Comparison of ENCODE assay signal across 8 cellular contexts in the genomic region with DNA sequence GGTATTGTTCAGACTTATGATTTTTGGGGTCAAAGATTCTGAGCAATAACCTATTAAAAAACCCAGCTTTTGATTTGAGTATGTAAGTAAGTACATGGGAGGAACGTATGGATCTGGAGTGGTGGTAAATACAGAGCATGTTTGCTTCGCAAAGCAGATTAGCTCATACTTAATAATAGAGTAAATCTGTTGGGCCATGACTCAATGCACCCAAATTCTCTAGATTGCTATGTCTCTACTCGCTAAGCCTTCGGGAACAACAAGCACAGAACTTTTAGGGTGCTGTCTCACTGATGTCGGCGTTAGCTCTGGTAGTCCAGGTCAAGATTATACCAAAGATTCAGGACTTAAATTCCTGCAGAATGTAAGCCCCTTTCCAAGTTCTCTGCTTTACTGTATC. TPM values are rescaled to one million over a fixed set of nuclear protein-coding genes. Genes with fewer than 3 reads are reported as not detected.
DNase-seq lines count a peak whose midpoint lies in the region; ATAC-seq and TF ChIP-seq lines count a peak whose summit lies in the region.

No MANE protein-coding gene starts in this region.

- peaks cover 10% of the 10 kb centered on the region for H3K36me3 ChIP-seq in HUES6 (ENCODE audit: control insufficient read depth, insufficient read depth, low read length)

- H3K9me3 ChIP-seq in AG04450 (ENCODE audit: control insufficient read depth, insufficient read depth, low read length): no peaks in the 10 kb centered on the region; the same call in 1 of the 2 replicates
- H3K9me3 ChIP-seq in HUES6 (ENCODE audit: control insufficient read depth, insufficient read depth, low read depth, low read length): no peaks in the 10 kb centered on the region

- DNase-seq in AG04450 (ENCODE audit: low read depth, low spot score) (no peak), cardiac fibroblast (ENCODE audit: low read depth in 2 of 2) (peak; percentile 10 to 51), myocyte (ENCODE audit: low read depth) (peak; percentile 16), A172 (ENCODE audit: low spot score) (no peak), NCI-H2029 (lab: John Stamatoyannopoulos, UW) (no peak), SIG-M5 treated with dmso at 0.1 percent for 504 hours (lab: John Stamatoyannopoulos, UW; ENCODE audit: unreplicated experiment) (no peak)

- H3K4me3 ChIP-seq in AG04450 (ENCODE audit: low read depth, low read length) (peak overlapping the region; percentile 88), HUES6 (ENCODE audit: low read depth, low read length) (peak overlapping the region; percentile 90), cardiac fibroblast (replicated peaks in 1 of 2; ENCODE audit: low read depth in 2 of 2, low read length in 2 of 2) (peak overlapping the region; percentile 80 to 88)

- peak overlapping the region; percentile 94 for H3K27ac ChIP-seq in AG04450 (ENCODE audit: low read depth, low read length)
- no peak overlapping the region for H3K27ac ChIP-seq in HUES6 (ENCODE audit: low read depth, low read length)

- no peak for TF ChIP-seq CTCF in AG04450 (IDR thresholded peaks at IDR 0.05; ENCODE audit: low read depth, low read length)
- no peak for TF ChIP-seq CTCF in cardiac fibroblast (IDR thresholded peaks at IDR 0.05; ENCODE audit: low read depth, low read length)

- peaks cover 13% of the 10 kb centered on the region; the same call in 1 of the 2 replicates for H3K4me1 ChIP-seq in HUES6 (ENCODE audit: control insufficient read depth, insufficient read depth, low read length)

- ATAC-seq in GM18868 (IDR thresholded peaks at IDR 0.05; ENCODE audit: unreplicated experiment): no peak

- H3K9ac ChIP-seq in HUES6 (ENCODE audit: low read length): peak overlapping the region; percentile 75

- POLR2A ChIA-PET in AG04450 (lab: Yijun Ruan, JAX): interaction anchor here (0.6 to 1.6 kb wide), 4 partner anchors 28 to 358 kb away, joined by 3 to 4 read pairs (median 4); no protein-coding TSS in a partner anchor

- H3K27me3 ChIP-seq in AG04450 (ENCODE audit: control insufficient read depth, insufficient read depth, low read length) (no peaks in the 10 kb centered on the region), HUES6 (ENCODE audit: control insufficient read depth, insufficient read depth, low read length) (no peaks in the 10 kb centered on the region)

- CTCF ChIA-PET in AG04450 (lab: Charles Lee): interaction anchor here (0.6 kb wide), 1 partner anchor 565 kb away, joined by 4 read pairs; no protein-coding TSS in a partner anchor

RNA-seq across cellular contexts. Expression of a gene that starts 0.8 kb away (rescaled TPM):
- polyA plus RNA-seq in AG04450 (2011; rRNA removed): 16.6 and 24.6 TPM in 2 replicates
- 4.5 and 10.3 TPM in 2 replicates for polyA minus RNA-seq in AG04450 (2011; rRNA and poly(A)+ RNA removed)
- 23.9 and 24.9 TPM in 2 replicates for total RNA-seq in myocyte
- 14.5 TPM for polyA plus RNA-seq in myocyte (2012)
- total RNA-seq in A172 (2014; rRNA removed; shearing (Covaris generic)): 42.9 and 49.1 TPM in 2 replicates

Comparison
In these comparisons a context has a peak if more than half of its experiments do, and no peak if none do; other contexts are left out.
1. DNase-seq: peak in cardiac fibroblast (2 of 2) and myocyte (single experiment); none in AG04450 (single experiment), A172 (single experiment), NCI-H2029 (single experiment) and SIG-M5 treated with dmso at 0.1 percent for 504 hours (single experiment).
2. Peak in every context shown above with its lines, with median percentiles within 50 percentile points of each other: H3K4me3 ChIP-seq.